Comparison of ENCODE assay signal across 19 cellular contexts in genomic region chr17:10001296-10001904, GRCh38.
DNase-seq lines count a peak whose midpoint lies in the region; ATAC-seq and TF ChIP-seq lines count a peak whose summit lies in the region.
"Had no signal": no experiment of that assay in that cellular context is flagged by ENCODE, and none has a peak within 500 bp of the region (broad histone marks: within the 10 kb centered on the region; RNA-seq: fewer than 3 reads in every experiment).

No MANE protein-coding gene starts in this region.

- H3K4me3 ChIP-seq in heart left ventricle (no peak overlapping the region), adipocyte (ENCODE audit: low read length) (no peak overlapping the region), gastroesophageal sphincter (no peak overlapping the region)
- H3K4me3 ChIP-seq: A549 had no signal

- ATAC-seq in left ventricle myocardium superior (peak; percentile 51), heart left ventricle (no peak), gastroesophageal sphincter (peak; percentile 57)
- ATAC-seq: A549, SK-N-SH treated with all-trans-retinoic acid at 6 μM for 48 hours had no signal

- intact Hi-C loops in left ventricle myocardium superior (cut with micrococcal nuclease) = no loop called here
- intact Hi-C loops in heart left ventricle (cut with DNase I) = loop anchor here in 1 of 10 donors (2.0 kb wide), 1 partner anchor 19 kb away; no protein-coding TSS in a partner anchor

- H3K4me1 ChIP-seq in heart left ventricle = peaks cover 0 to 30% (median 5%) of the 10 kb centered on the region in 12 donors
- H3K4me1 ChIP-seq in adipocyte (ENCODE audit: control insufficient read depth, insufficient read depth, low read length) = peaks cover 8% of the 10 kb centered on the region
- peaks cover 0 to 24% (median 2%) of the 10 kb centered on the region in 3 donors for H3K4me1 ChIP-seq in gastroesophageal sphincter
- H3K4me1 ChIP-seq: A549 had no signal

- DNase-seq in left ventricle myocardium superior (no peak), heart left ventricle (no peak), adipocyte (ENCODE audit: low read depth) (peak; percentile 5), kidney glomerular epithelial cell (lab: John Stamatoyannopoulos, UW) (no peak), RWPE1 (ENCODE audit: low spot score) (no peak), mesenteric fat pad (ENCODE audit: low spot score) (no peak), NOMO-1 treated with dmso at 0.1 percent for 144 hours (lab: John Stamatoyannopoulos, UW; ENCODE audit: unreplicated experiment) (no peak)
- DNase-seq: COR-L47, DMS153, H9, NCI-H1048, NCI-H1436 treated with DMSO at 0.1 percent for 48 hours, NCI-H2029 treated with DMSO at 0.1 percent for 48 hours, NCI-H748 treated with DMSO at 0.1 percent for 48 hours had no signal

- POLR2A ChIA-PET in RWPE1 (lab: Yijun Ruan, JAX; ENCODE audit: low non-redundant PET) = no interaction called here

- no peak for TF ChIP-seq POLR2A in heart left ventricle (IDR thresholded peaks at IDR 0.05)
- TF ChIP-seq POLR2A in gastroesophageal sphincter (IDR thresholded peaks at IDR 0.05) = no peak

- H3K27me3 ChIP-seq in heart left ventricle (no peaks in the 10 kb centered on the region), adipocyte (replicated peaks; ENCODE audit: control insufficient read depth, insufficient read depth, low read length) (no peaks in the 10 kb centered on the region), gastroesophageal sphincter (no peaks in the 10 kb centered on the region)

- H3K27ac ChIP-seq in heart left ventricle (peak overlapping the region in 3 of 12 donors; percentile 6 to 13 (median 12)), gastroesophageal sphincter (no peak overlapping the region), RWPE1 (no peak overlapping the region)
- H3K27ac ChIP-seq: A549, C4-2B, HL-60 had no signal

- H3K9me3 ChIP-seq in heart left ventricle (no peaks in the 10 kb centered on the region), adipocyte (ENCODE audit: control insufficient read depth, low read length) (no peaks in the 10 kb centered on the region), gastroesophageal sphincter (no peaks in the 10 kb centered on the region)
- H3K9me3 ChIP-seq: A549 had no signal

- TF ChIP-seq CTCF in heart left ventricle (IDR thresholded peaks at IDR 0.05) = no peak
- no peak for TF ChIP-seq CTCF in gastroesophageal sphincter (IDR thresholded peaks at IDR 0.05)
- TF ChIP-seq CTCF in RWPE1 (conservative IDR thresholded peaks at IDR 0.05; ENCODE audit: low read depth) = no peak

- H3K36me3 ChIP-seq in heart left ventricle (no peaks in the 10 kb centered on the region), adipocyte (ENCODE audit: control insufficient read depth, insufficient read depth, low read length, severe bottlenecking) (no peaks in the 10 kb centered on the region), gastroesophageal sphincter (no peaks in the 10 kb centered on the region)

- no peak overlapping the region for H3K9ac ChIP-seq in adipocyte (ENCODE audit: low read length)

- no peak for TF ChIP-seq EP300 in gastroesophageal sphincter (IDR thresholded peaks at IDR 0.05)

- CTCF ChIA-PET in RWPE1 (lab: Yijun Ruan, JAX) = no interaction called here

- WGBS in heart left ventricle, 4 donors = 54 to 68% (median 62%) methylated on average over 7 of the region's 7 CpGs
- 52 to 53% methylated on average over 6 to 7 of the region's 7 CpGs for WGBS in gastroesophageal sphincter (ENCODE audit: low coverage in 1 of 2), 2 donors

Comparison
In these comparisons a context has a peak if more than half of its experiments do, and no peak if none do; other contexts are left out.
1. ATAC-seq: peak in left ventricle myocardium superior (single experiment) and gastroesophageal sphincter (single experiment); none in heart left ventricle (0 of 4).